7 cellular contexts compared by ENCODE assay signal in the genomic region with DNA sequence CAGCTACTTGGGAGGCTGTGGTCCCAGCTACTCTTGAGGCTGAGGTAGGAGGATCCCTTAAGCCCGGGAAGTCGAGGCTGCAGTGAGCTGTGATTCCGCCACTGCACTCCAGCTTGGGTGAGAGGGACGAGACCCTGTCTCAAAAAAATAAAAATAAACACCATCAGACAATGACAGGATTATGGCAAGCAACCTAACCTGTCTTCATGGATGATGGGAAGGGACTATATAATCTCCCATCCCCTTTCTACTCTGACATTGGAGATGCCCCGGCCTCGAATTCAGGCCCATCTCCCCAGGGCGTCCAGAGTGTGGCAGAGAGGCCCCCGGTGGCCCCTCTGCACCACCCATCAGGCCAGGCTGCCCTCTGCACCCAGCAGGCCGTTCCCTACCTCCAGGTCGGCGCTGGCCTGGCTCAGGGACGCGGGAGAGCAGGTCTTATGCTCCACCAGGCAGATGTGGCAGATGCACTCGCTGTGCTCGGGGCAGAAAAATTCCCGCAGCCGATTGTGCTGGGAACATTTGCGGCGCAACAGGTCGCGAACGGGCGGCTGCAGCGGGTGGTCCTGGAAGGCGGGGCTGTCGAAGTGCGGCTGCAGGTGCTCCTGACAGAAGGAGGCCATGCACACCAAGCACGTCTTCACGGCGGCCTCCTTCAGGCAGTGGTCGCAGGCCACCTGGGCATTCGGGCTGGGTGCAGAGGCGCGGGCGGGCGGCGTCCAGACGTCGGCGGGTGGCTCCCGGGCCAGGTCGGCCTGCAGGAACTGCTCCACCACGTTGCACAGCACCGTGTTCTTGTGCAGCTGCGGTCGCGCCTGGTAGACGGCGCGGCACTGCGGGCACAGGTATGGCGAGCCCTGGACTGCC. TPM values are rescaled to one million over a fixed set of nuclear protein-coding genes. Genes with fewer than 3 reads are reported as not detected.
DNase-seq lines count a peak whose midpoint lies in the region; ATAC-seq and TF ChIP-seq lines count a peak whose summit lies in the region.

No MANE protein-coding gene starts in this region.

- H3K9ac ChIP-seq in KMS-11 (peak overlapping the region; percentile 82), rectal smooth muscle tissue (ENCODE audit: low read length) (peak overlapping the region; percentile 34)

- no peaks in the 10 kb centered on the region; the same call in 1 of the 2 replicates for H4K20me1 ChIP-seq in KMS-11 (ENCODE audit: insufficient read depth)

- DNase-seq in heart left ventricle, result peak in 2 of 5 donors; percentile 33 to 68
- no peak for DNase-seq in cerebellar nuclear complex (lab: John Stamatoyannopoulos, UW)

- H2AFZ ChIP-seq in KMS-11 (ENCODE audit: low read depth), result peak overlapping the region; percentile 87

- H3K27ac ChIP-seq in KMS-11 (peak overlapping the region; percentile 66), heart left ventricle (peak overlapping the region; percentile 33 to 97 (median 92)), rectal smooth muscle tissue (ENCODE audit: low read depth, low read length) (peak overlapping the region; percentile 65)

- H3K4me3 ChIP-seq in KMS-11 (IDR thresholded peaks at IDR 0.05; ENCODE audit: insufficient read depth, low read depth, low read length), result no peak overlapping the region
- H3K4me3 ChIP-seq in heart left ventricle, result peak overlapping the region; percentile 68 to 98 (median 81)
- H3K4me3 ChIP-seq in rectal smooth muscle tissue (ENCODE audit: low read length), result peak overlapping the region; percentile 97

- ATAC-seq in GM18502 (IDR thresholded peaks at IDR 0.05; ENCODE audit: poor library complexity, unreplicated experiment) (peak; percentile 50), GM21737 (IDR thresholded peaks at IDR 0.05; ENCODE audit: unreplicated experiment) (peak; percentile 23), heart left ventricle (peak; percentile 15 to 55 (median 40))
- ATAC-seq in activated T-helper 17 cell treated with anti-CD3 and anti-CD28 coated beads, Interleukin-2, amount 50 U/mL, for 72 hours (replicated peaks), result peak; percentile 20

- peaks cover 3% of the 10 kb centered on the region for H3K9me3 Mint-ChIP-seq in activated T-helper 17 cell treated with anti-CD3 and anti-CD28 coated beads, Interleukin-2, amount 50 U/mL, for 72 hours

- H3K79me2 ChIP-seq in KMS-11 (ENCODE audit: insufficient read depth, low read depth), result peaks cover 59% of the 10 kb centered on the region

- no peak for TF ChIP-seq POLR2A in heart left ventricle (IDR thresholded peaks at IDR 0.05)

- H3K27ac Mint-ChIP-seq in activated T-helper 17 cell treated with anti-CD3 and anti-CD28 coated beads, Interleukin-2, amount 50 U/mL, for 72 hours, result peak overlapping the region; percentile 100

- peaks cover 50% of the 10 kb centered on the region for H3K4me1 Mint-ChIP-seq in activated T-helper 17 cell treated with anti-CD3 and anti-CD28 coated beads, Interleukin-2, amount 50 U/mL, for 72 hours

- H3K36me3 Mint-ChIP-seq in activated T-helper 17 cell treated with anti-CD3 and anti-CD28 coated beads, Interleukin-2, amount 50 U/mL, for 72 hours (ENCODE audit: low read depth), result peaks cover 78% of the 10 kb centered on the region

- no peak for TF ChIP-seq CTCF in KMS-11 (conservative IDR thresholded peaks at IDR 0.05; ENCODE audit: low read depth, low read length)
- TF ChIP-seq CTCF in heart left ventricle (IDR thresholded peaks at IDR 0.05), result no peak

- H3K9me3 ChIP-seq in heart left ventricle, result peaks cover 0 to 12% (median 0%) of the 10 kb centered on the region in 12 donors

- intact Hi-C loops in heart left ventricle (cut with DNase I), result loop anchor here in 5 of 10 donors (5.0 kb wide), 2 partner anchors 76 to 81 kb away; a partner anchor contains a TSS

- peak overlapping the region; percentile 91 for H3K4me3 Mint-ChIP-seq in activated T-helper 17 cell treated with anti-CD3 and anti-CD28 coated beads, Interleukin-2, amount 50 U/mL, for 72 hours

- H3K27me3 ChIP-seq in KMS-11 (ENCODE audit: insufficient read depth, low read depth), result no peaks in the 10 kb centered on the region
- no peaks in the 10 kb centered on the region for H3K27me3 ChIP-seq in heart left ventricle
- no peaks in the 10 kb centered on the region for H3K27me3 ChIP-seq in rectal smooth muscle tissue (ENCODE audit: control insufficient read depth, insufficient read depth, low read length)

- H3K27me3 Mint-ChIP-seq in activated T-helper 17 cell treated with anti-CD3 and anti-CD28 coated beads, Interleukin-2, amount 50 U/mL, for 72 hours, result no peaks in the 10 kb centered on the region

- H3K36me3 ChIP-seq in KMS-11 (ENCODE audit: insufficient read depth) (no peaks in the 10 kb centered on the region; the same call in 1 of the 2 replicates), heart left ventricle (peaks cover 0 to 17% (median 2%) of the 10 kb centered on the region in 9 donors), rectal smooth muscle tissue (ENCODE audit: control insufficient read depth, insufficient read depth, low read length) (no peaks in the 10 kb centered on the region)

- H3K4me1 ChIP-seq in KMS-11 (ENCODE audit: low read depth, poor library complexity, severe bottlenecking) (peaks cover 36% of the 10 kb centered on the region), heart left ventricle (peaks cover 0 to 68% (median 38%) of the 10 kb centered on the region in 12 donors), rectal smooth muscle tissue (ENCODE audit: control insufficient read depth, insufficient read depth, low read length) (peaks cover 5% of the 10 kb centered on the region)

- H3K4me2 ChIP-seq in KMS-11, result peak overlapping the region; percentile 75

- WGBS in heart left ventricle, 4 donors, result 7 to 41% (median 12%) methylated on average over 15 to 52 of the region's 52 CpGs

RNA-seq across cellular contexts. Expression of a gene that starts 0.6 kb away (rescaled TPM):
- total RNA-seq in activated T-helper 17 cell treated with anti-CD3 and anti-CD28 coated beads, Interleukin-2, amount 50 U/mL, for 72 hours, result 100 to 1,000 TPM; 121 to 285 TPM
- total RNA-seq in heart left ventricle, result 10 to 100 TPM; 12.8 to 55.9 (median 18.8) TPM
- 1 to 10 TPM; 9.2 to 10.0 TPM for polyA plus RNA-seq in heart left ventricle

RNA-seq across cellular contexts. Expression of a gene that starts 47.6 kb away (rescaled TPM):
- 10 to 100 TPM; 23.1 to 24.4 TPM for total RNA-seq in activated T-helper 17 cell treated with anti-CD3 and anti-CD28 coated beads, Interleukin-2, amount 50 U/mL, for 72 hours
- total RNA-seq in heart left ventricle, result 10 to 100 TPM in 1 of 9 donors, 1 to 10 TPM in 8; 6.5 to 11.3 (median 7.8) TPM
- polyA plus RNA-seq in heart left ventricle, result 1 to 10 TPM; 5.7 to 6.9 TPM
